Comparison of ENCODE assay signal across 12 cellular contexts in genomic region chr7:27245798-27246691, GRCh38. TPM values are rescaled to one million over a fixed set of nuclear protein-coding genes. Genes with fewer than 3 reads are reported as not detected.
A peak's percentile ranks its signal among the peaks of the same experiment; 100 is the strongest.
DNase-seq lines count a peak whose midpoint lies in the region; ATAC-seq and TF ChIP-seq lines count a peak whose summit lies in the region.
"Had no signal": no experiment of that assay in that cellular context is flagged by ENCODE, and none has a peak within 500 bp of the region (broad histone marks: within the 10 kb centered on the region; RNA-seq: fewer than 3 reads in every experiment).

No MANE protein-coding gene starts in this region.

- TF ChIP-seq POLR2A in stomach (IDR thresholded peaks at IDR 0.05) = no peak

- WGBS in stomach, 5 donors = 4 to 5% (median 4%) methylated on average over 50 to 90 of the region's 90 CpGs

- CTCF ChIA-PET in activated CD8-positive, alpha-beta memory T cell treated with anti-CD3 and anti-CD28 coated beads, Interleukin-2, amount 10 ng/mL, durations not matched to agents 7 days and 5 days (lab: Charles Lee) = interaction anchor here (0.5 to 0.9 kb wide), 2 partner anchors 92 to 96 kb away, joined by 3 read pairs; no protein-coding TSS in a partner anchor

- H3K9me3 Mint-ChIP-seq in activated CD8-positive, alpha-beta memory T cell treated with anti-CD3 and anti-CD28 coated beads, Interleukin-2, amount 10 ng/mL, durations not matched to agents 7 days and 5 days (ENCODE audit: low read depth) = no peaks in the 10 kb centered on the region
- H3K9me3 Mint-ChIP-seq: T-helper 1 cell treated with Interleukin-12 subunit alpha and Interleukin-12 subunit beta and Interleukin-4 antibody, amounts not matched to agents 30 μg/mL and 1 μg/mL, for 36 hours had no signal

- no peak overlapping the region for H3K27ac ChIP-seq in stomach

- no peaks in the 10 kb centered on the region for H3K9me3 ChIP-seq in adipocyte (ENCODE audit: control insufficient read depth, low read length)
- H3K9me3 ChIP-seq in stomach = no peaks in the 10 kb centered on the region

- H3K4me1 Mint-ChIP-seq in activated CD8-positive, alpha-beta memory T cell treated with anti-CD3 and anti-CD28 coated beads, Interleukin-2, amount 10 ng/mL, durations not matched to agents 7 days and 5 days = peaks cover 10% of the 10 kb centered on the region

- peaks cover 95% of the 10 kb centered on the region for H3K27me3 Mint-ChIP-seq in activated CD8-positive, alpha-beta memory T cell treated with anti-CD3 and anti-CD28 coated beads, Interleukin-2, amount 10 ng/mL, durations not matched to agents 7 days and 5 days

- H3K4me1 ChIP-seq in adipocyte (ENCODE audit: control insufficient read depth, insufficient read depth, low read length) (peaks cover 15% of the 10 kb centered on the region), stomach (peaks cover 27 to 66% (median 46%) of the 10 kb centered on the region in 4 donors)

- H3K4me3 ChIP-seq in adipocyte (ENCODE audit: low read length) = peak overlapping the region; percentile 33
- H3K4me3 ChIP-seq in stomach = peak overlapping the region; percentile 12 to 39 (median 25)

- H3K27me3 ChIP-seq in adipocyte (replicated peaks; ENCODE audit: control insufficient read depth, insufficient read depth, low read length) = peaks cover 98% of the 10 kb centered on the region
- H3K27me3 ChIP-seq in stomach = peaks cover 49 to 100% (median 100%) of the 10 kb centered on the region in 3 donors

- peak; percentile 47 for ATAC-seq in left lobe of liver
- no peak for ATAC-seq in activated CD8-positive, alpha-beta memory T cell treated with anti-CD3 and anti-CD28 coated beads, Interleukin-2, amount 10 ng/mL, durations not matched to agents 7 days and 5 days

- TF ChIP-seq EP300 in stomach (IDR thresholded peaks at IDR 0.05) = no peak

- H3K4me3 Mint-ChIP-seq in activated CD8-positive, alpha-beta memory T cell treated with anti-CD3 and anti-CD28 coated beads, Interleukin-2, amount 10 ng/mL, durations not matched to agents 7 days and 5 days = no peak overlapping the region
- H3K4me3 Mint-ChIP-seq: T-helper 1 cell treated with Interleukin-12 subunit alpha and Interleukin-12 subunit beta and Interleukin-4 antibody, amounts not matched to agents 30 μg/mL and 1 μg/mL, for 36 hours had no signal

- no peak overlapping the region for H3K9ac ChIP-seq in adipocyte (ENCODE audit: low read length)

- no peak overlapping the region for H3K27ac Mint-ChIP-seq in activated CD8-positive, alpha-beta memory T cell treated with anti-CD3 and anti-CD28 coated beads, Interleukin-2, amount 10 ng/mL, durations not matched to agents 7 days and 5 days
- H3K27ac Mint-ChIP-seq: T-helper 1 cell treated with Interleukin-12 subunit alpha and Interleukin-12 subunit beta and Interleukin-4 antibody, amounts not matched to agents 30 μg/mL and 1 μg/mL, for 36 hours had no signal

- peak in 2 of 3 experiments; percentile 76 to 79 for DNase-seq in NCI-H1417 (lab: John Stamatoyannopoulos, UW)
- no peak for DNase-seq in NCI-H1417 treated with DMSO at 0.1 percent for 48 hours (lab: John Stamatoyannopoulos, UW)
- DNase-seq in adipocyte (ENCODE audit: low read depth) = no peak
- DNase-seq in left lobe of liver (ENCODE audit: low spot score) = no peak
- no peak for DNase-seq in stomach
- DNase-seq in activated CD8-positive, alpha-beta memory T cell treated with anti-CD3 and anti-CD28 coated beads, Interleukin-2, amount 10 ng/mL, durations not matched to agents 7 days and 5 days = no peak
- no peak for DNase-seq in activated effector memory CD4-positive, alpha-beta T cell treated with Interleukin-2 at 50 U/mL for 16 hours
- DNase-seq in head of caudate nucleus = no peak
- DNase-seq: activated naive CD4-positive, alpha-beta T cell had no signal

- H3K36me3 Mint-ChIP-seq in activated CD8-positive, alpha-beta memory T cell treated with anti-CD3 and anti-CD28 coated beads, Interleukin-2, amount 10 ng/mL, durations not matched to agents 7 days and 5 days = no peaks in the 10 kb centered on the region

- TF ChIP-seq CTCF in stomach (IDR thresholded peaks at IDR 0.05) = no peak

- intact Hi-C loops in stomach (cut with DNase I; ENCODE audit: low total_unique reads) = no loop called here
- intact Hi-C loops in head of caudate nucleus (cut with DNase I) = no loop called here

- no peaks in the 10 kb centered on the region for H3K36me3 ChIP-seq in adipocyte (ENCODE audit: control insufficient read depth, insufficient read depth, low read length, severe bottlenecking)
- H3K36me3 ChIP-seq in stomach = no peaks in the 10 kb centered on the region

RNA-seq across cellular contexts. Expression of gene EVX1, which starts 3.4 kb away (rescaled TPM):
- total RNA-seq in left lobe of liver = not detected
- total RNA-seq in stomach = not detected
- polyA plus RNA-seq in stomach = not detected
- not detected for total RNA-seq in activated CD8-positive, alpha-beta memory T cell treated with anti-CD3 and anti-CD28 coated beads, Interleukin-2, amount 10 ng/mL, durations not matched to agents 7 days and 5 days
- total RNA-seq: M059J, pulmonary artery endothelial cell had no signal

RNA-seq across cellular contexts. Expression of gene HOXA13, which starts 46.2 kb away (rescaled TPM):
- total RNA-seq in left lobe of liver (0.03 TPM), stomach (10 to 100 TPM in 1 of 5 donors, not detected in 4; 29.0 TPM)
- not detected for polyA plus RNA-seq in stomach
- not detected for total RNA-seq in activated CD8-positive, alpha-beta memory T cell treated with anti-CD3 and anti-CD28 coated beads, Interleukin-2, amount 10 ng/mL, durations not matched to agents 7 days and 5 days
- total RNA-seq: pulmonary artery endothelial cell had no signal

Comparison
In these comparisons a context has a peak if more than half of its experiments do, and no peak if none do; other contexts are left out.
1. DNase-seq: peak in NCI-H1417 (2 of 3); none in NCI-H1417 treated with DMSO at 0.1 percent for 48 hours (single experiment), adipocyte (single experiment), left lobe of liver (single experiment), stomach (single experiment), activated CD8-positive, alpha-beta memory T cell treated with anti-CD3 and anti-CD28 coated beads, Interleukin-2, amount 10 ng/mL, durations not matched to agents 7 days and 5 days (single experiment), activated effector memory CD4-positive, alpha-beta T cell treated with Interleukin-2 at 50 U/mL for 16 hours (single experiment) and head of caudate nucleus (0 of 42).